22 cellular contexts compared by ENCODE assay signal in genomic region chr5:124451721-124452383, GRCh38.
A peak's percentile ranks its signal among the peaks of the same experiment; 100 is the strongest.
DNase-seq lines count a peak whose midpoint lies in the region; ATAC-seq, FAIRE-seq and TF ChIP-seq lines count a peak whose summit lies in the region.
"Had no signal": no experiment of that assay in that cellular context is flagged by ENCODE, and none has a peak within 500 bp of the region (broad histone marks: within the 10 kb centered on the region; RNA-seq: fewer than 3 reads in every experiment).

No MANE protein-coding gene starts in this region.

- no peak overlapping the region for H3K23ac ChIP-seq in IMR-90 (ENCODE audit: low read depth, low read length)
- H3K23ac ChIP-seq in H1 (ENCODE audit: insufficient read length) = no peak overlapping the region

- H3K9me1 ChIP-seq in IMR-90 (ENCODE audit: insufficient read depth, low read length) = peaks cover 2% of the 10 kb centered on the region; the same call in 1 of the 2 replicates

- H3K27me3 ChIP-seq in IMR-90 (ENCODE audit: control insufficient read depth, insufficient read depth, low read length) (peaks cover 5% of the 10 kb centered on the region), H1 (replicated peaks in 1 of 4; ENCODE audit: control insufficient read depth in 3 of 4, extremely low read depth in 1 of 4, insufficient read depth in 3 of 4, low read length in 3 of 4) (no peaks in the 10 kb centered on the region)

- no peak for FAIRE-seq in H1 (lab: Jason Lieb, UNC)
- FAIRE-seq: D721Med, G401.6, GM12892 had no signal

- peak overlapping the region; percentile 83 for H2BK120ac ChIP-seq in IMR-90 (ENCODE audit: low read depth, low read length)
- no peak overlapping the region for H2BK120ac ChIP-seq in H1 (replicated peaks; ENCODE audit: low read depth, low read length)

- WGBS in IMR-90 (ENCODE audit: extremely low coverage in 2 of 2, insufficient read length in 1 of 2), 2 experiments = 100% methylated on average over 4 of the region's 7 CpGs; no CpG with 5 or more reads in 1 of the 2 experiments
- WGBS in H1 (ENCODE audit: extremely low coverage in 1 of 2, insufficient coverage in 1 of 2, insufficient read length in 1 of 2, insufficient replicate concordance in 2 of 2, low coverage in 1 of 2, low lambda C conversion rate in 2 of 2, missing lambda C conversion rate in 1 of 2), 2 experiments = 95% methylated on average over 7 of the region's 7 CpGs; no CpG with 5 or more reads in 1 of the 2 experiments

- H3K56ac ChIP-seq in IMR-90 (ENCODE audit: extremely low read depth, insufficient read depth, low read length) (no peak overlapping the region), H1 (replicated peaks; ENCODE audit: insufficient read length, low read depth, low read length) (no peak overlapping the region)

- H3K4ac ChIP-seq in IMR-90 (ENCODE audit: low read depth, low read length) = peak overlapping the region; percentile 70
- no peak overlapping the region for H3K4ac ChIP-seq in H1 (replicated peaks; ENCODE audit: insufficient read length, low read depth, low read length)

- H2AK5ac ChIP-seq in IMR-90 (ENCODE audit: low read depth, low read length) (peak overlapping the region; percentile 74; the same call in 1 of the 2 replicates), H1 (ENCODE audit: low read depth, low read length) (no peak overlapping the region)

- H3K36me3 ChIP-seq in IMR-90 (ENCODE audit: control insufficient read depth, insufficient read depth, low read length) (no peaks in the 10 kb centered on the region), H1 (ENCODE audit: control insufficient read depth in 2 of 4, insufficient read depth in 4 of 4, low read length in 3 of 4) (no peaks in the 10 kb centered on the region)

- peak overlapping the region in 1 of 2 experiments; percentile 14; a peak in 1 of 4 replicates for H4K8ac ChIP-seq in IMR-90 (ENCODE audit: low read depth in 2 of 2, low read length in 2 of 2)
- no peak overlapping the region for H4K8ac ChIP-seq in H1 (ENCODE audit: extremely low read depth, insufficient read depth, low read length)

- H3K79me2 ChIP-seq in H1 (ENCODE audit: control insufficient read depth in 1 of 2, insufficient read depth in 2 of 2, low read length in 2 of 2) = no peaks in the 10 kb centered on the region

- H3K79me1 ChIP-seq in IMR-90 (ENCODE audit: low read depth in 1 of 2, low read length in 2 of 2) = no peaks in the 10 kb centered on the region
- no peaks in the 10 kb centered on the region for H3K79me1 ChIP-seq in H1 (ENCODE audit: low read depth, low read length)

- ATAC-seq in IMR-90 (ENCODE audit: low read depth) = no peak
- no peak for ATAC-seq in HG03135 (IDR thresholded peaks at IDR 0.05; ENCODE audit: unreplicated experiment)
- no peak for ATAC-seq in GM21619 (IDR thresholded peaks at IDR 0.05; ENCODE audit: unreplicated experiment)
- ATAC-seq: CD8-positive, alpha-beta T cell had no signal

- H3K9ac ChIP-seq in IMR-90 (ENCODE audit: low read depth, low read length) (no peak overlapping the region), H1 (replicated peaks in 1 of 4; ENCODE audit: extremely low read depth in 1 of 4, low read depth in 3 of 4, low read length in 3 of 4) (no peak overlapping the region)

- peak overlapping the region; percentile 77; the same call in 1 of the 2 replicates for H3K18ac ChIP-seq in IMR-90 (ENCODE audit: low read depth, low read length)
- no peak overlapping the region for H3K18ac ChIP-seq in H1 (ENCODE audit: extremely low read depth, low read length)

- no peak for TF ChIP-seq CTCF in IMR-90 (conservative IDR thresholded peaks at IDR 0.05; ENCODE audit: low read depth, low read length)
- TF ChIP-seq CTCF in H1 (IDR thresholded peaks at IDR 0.05; ENCODE audit: control extremely low read depth in 1 of 3, insufficient read depth in 1 of 3, low read depth in 1 of 3, low read length in 3 of 3) = no peak

- dilution Hi-C loops in IMR-90 (cut with HindIII; ENCODE audit: low sequenced_read_pairs, unreplicated experiment) = no loop called here

- H4K5ac ChIP-seq in IMR-90 (ENCODE audit: low read depth, low read length) (no peak overlapping the region), H1 (ENCODE audit: insufficient read length, low read depth, low read length) (no peak overlapping the region)

- peak overlapping the region; percentile 84; the same call in 1 of the 2 replicates for H2BK20ac ChIP-seq in IMR-90 (ENCODE audit: low read depth, low read length)
- H2BK20ac ChIP-seq in H1 (ENCODE audit: low read length) = no peak overlapping the region

- H3K4me3 ChIP-seq in IMR-90 (ENCODE audit: insufficient read depth, low read depth, low read length) (no peak overlapping the region), H1 (ENCODE audit: extremely low read depth in 1 of 4, insufficient read depth in 2 of 4, low read depth in 3 of 4, low read length in 4 of 4) (no peak overlapping the region)

- H3K4me1 ChIP-seq in IMR-90 (ENCODE audit: control insufficient read depth, insufficient read depth, low read length) (peaks cover 14% of the 10 kb centered on the region), H1 (replicated peaks in 1 of 4; ENCODE audit: control insufficient read depth in 3 of 4, insufficient read depth in 4 of 4, low read length in 3 of 4) (peaks cover 0 to 3% (median 0%) of the 10 kb centered on the region in 4 experiments; a peak in 1 of 7 replicates)

- H4K91ac ChIP-seq in IMR-90 (ENCODE audit: insufficient read depth, low read depth, low read length) = peak overlapping the region; percentile 83; the same call in 1 of the 2 replicates
- no peak overlapping the region for H4K91ac ChIP-seq in H1 (replicated peaks; ENCODE audit: insufficient read length, low read length)

- in situ Hi-C loops in IMR-90 (cut with MboI; ENCODE audit: low sequenced_read_pairs) = loop anchor here (10.0 kb wide), 1 partner anchor 293 kb away; the partner anchor contains the start of gene ZNF608

- no peaks in the 10 kb centered on the region for H4K20me1 ChIP-seq in IMR-90 (ENCODE audit: insufficient read depth, low read length)
- no peaks in the 10 kb centered on the region for H4K20me1 ChIP-seq in H1 (replicated peaks in 1 of 2; ENCODE audit: control insufficient read depth in 1 of 2, insufficient read depth in 2 of 2, low read length in 2 of 2)

- H3K27ac ChIP-seq in IMR-90 (ENCODE audit: insufficient read depth, low read length) = no peak overlapping the region
- no peak overlapping the region for H3K27ac ChIP-seq in H1 (ENCODE audit: low read depth, low read length)
- H3K27ac ChIP-seq in substantia nigra (ENCODE audit: low read depth, low read length, poor library complexity, severe bottlenecking) = peak overlapping the region; percentile 37
- H3K27ac ChIP-seq: HL-60 had no signal

- no peak overlapping the region for H2AK9ac ChIP-seq in IMR-90 (replicated peaks; ENCODE audit: low read depth, low read length, poor library complexity)

- no peak for TF ChIP-seq POLR2A in IMR-90 (IDR thresholded peaks at IDR 0.05; ENCODE audit: low read depth, low read length)
- no peak for TF ChIP-seq POLR2A in H1 (IDR thresholded peaks at IDR 0.05; ENCODE audit: control extremely low read depth in 1 of 2, low read depth in 2 of 2, low read length in 2 of 2)

- no peak for TF ChIP-seq EP300 in H1 (IDR thresholded peaks at IDR 0.05; ENCODE audit: borderline replicate concordance in 1 of 2, low read depth in 2 of 2, low read length in 2 of 2)

- H3K4me2 ChIP-seq in IMR-90 (ENCODE audit: low read depth, low read length) (no peak overlapping the region), H1 (ENCODE audit: insufficient read depth in 1 of 2, low read depth in 2 of 2, low read length in 2 of 2) (no peak overlapping the region)

- H3K23me2 ChIP-seq in H1 (ENCODE audit: low read depth, low read length) = no peaks in the 10 kb centered on the region

- TF ChIP-seq RAD21 in IMR-90 (IDR thresholded peaks at IDR 0.05; ENCODE audit: low read length) = no peak
- no peak for TF ChIP-seq RAD21 in H1 (IDR thresholded peaks at IDR 0.05 in 1 of 2, conservative IDR thresholded peaks at IDR 0.05 in 1 of 2; ENCODE audit: low read depth in 2 of 2, low read length in 2 of 2)

- no peak overlapping the region for H2BK5ac ChIP-seq in IMR-90 (ENCODE audit: low read depth, low read length, poor library complexity, severe bottlenecking)
- no peak overlapping the region for H2BK5ac ChIP-seq in H1 (ENCODE audit: low read depth, low read length)

- POLR2A ChIA-PET in IMR-90 (lab: Charles Lee; ENCODE audit: unreplicated experiment) (no interaction called here), H1 (lab: Charles Lee; ENCODE audit: partially characterized antibody) (interaction anchor here (1.5 kb wide), 1 partner anchor 22 kb away, joined by 3 read pairs; no protein-coding TSS in a partner anchor)

- H3K14ac ChIP-seq in IMR-90 (replicated peaks; ENCODE audit: low read depth, low read length) = no peak overlapping the region; the same call in 1 of the 2 replicates
- no peak overlapping the region for H3K14ac ChIP-seq in H1 (ENCODE audit: insufficient read length)

- no peaks in the 10 kb centered on the region for H3K9me3 ChIP-seq in IMR-90 (ENCODE audit: control insufficient read depth, insufficient read depth, low read length)
- H3K9me3 ChIP-seq in H1 (ENCODE audit: insufficient read depth in 2 of 2, low read depth in 1 of 2, low read length in 1 of 2) = no peaks in the 10 kb centered on the region

- no TSS peak for BruUV-seq in IMR-90 (replicated peaks; lab: Mats Ljungman, UMichigan)

- H2BK15ac ChIP-seq in IMR-90 (ENCODE audit: low read depth, low read length) = peak overlapping the region; percentile 57; the same call in 1 of the 3 replicates
- H2BK15ac ChIP-seq in H1 (ENCODE audit: low read length) = 0 out of 2 replicates have a peak overlapping the region, but pooled peaks have one; percentile 8

- intact Hi-C loops in IMR-90 (cut with micrococcal nuclease) = loop anchor here (5.0 kb wide), 1 partner anchor 200 kb away; no protein-coding TSS in a partner anchor

- CTCF ChIA-PET in IMR-90 (lab: Yijun Ruan, JAX) = no interaction called here
- CTCF ChIA-PET in H1 (lab: Charles Lee; ENCODE audit: partially characterized antibody) = interaction anchor here (0.6 to 1.8 kb wide), 2 partner anchors 10 to 93 kb away, joined by 3 to 6 read pairs; no protein-coding TSS in a partner anchor

- H2AFZ ChIP-seq in IMR-90 (replicated peaks; ENCODE audit: low read length, poor library complexity) = no peak overlapping the region
- H2AFZ ChIP-seq in H1 (ENCODE audit: low read length) = no peak overlapping the region

- H2BK12ac ChIP-seq in H1 (ENCODE audit: low read depth, low read length) = no peak overlapping the region

- no peak for DNase-seq in IMR-90
- DNase-seq in H1 (ENCODE audit: low read depth in 1 of 2, low spot score in 2 of 2) = no peak
- peak; percentile 59 for DNase-seq in medulla oblongata (ENCODE audit: extremely low spot score)
- DNase-seq in substantia nigra (lab: John Stamatoyannopoulos, UW) = peak in 1 of 49 donors; percentile 30
- no peak for DNase-seq in NCI-H2107 treated with DMSO at 0.1 percent for 48 hours (lab: John Stamatoyannopoulos, UW; ENCODE audit: unreplicated experiment)
- DNase-seq: CD8-positive, alpha-beta T cell; DMS79 treated with DMSO at 0.1 percent for 48 hours; GOT3; KBM-7; NCI-H1048; NCI-H146; NCI-H2081 treated with DMSO at 0.1 percent for 48 hours; NCI-H226; NCI-H526; OCI-M1; SHP77 had no signal

TF ChIP-seq in IMR-90, 13 proteins besides CTCF, POLR2A, EP300 and RAD21 (continues in another document):
- no peak for TF ChIP-seq MXI1 (IDR thresholded peaks at IDR 0.05; ENCODE audit: borderline replicate concordance, low read depth, low read length)

TF ChIP-seq in H1, 55 proteins besides CTCF, POLR2A, EP300 and RAD21 (continues in another document):
- TF ChIP-seq TAF1 (IDR thresholded peaks at IDR 0.05; ENCODE audit: low read depth, low read length) = no peak
